ENCODE assay signal across 6 cellular contexts in the genomic region with DNA sequence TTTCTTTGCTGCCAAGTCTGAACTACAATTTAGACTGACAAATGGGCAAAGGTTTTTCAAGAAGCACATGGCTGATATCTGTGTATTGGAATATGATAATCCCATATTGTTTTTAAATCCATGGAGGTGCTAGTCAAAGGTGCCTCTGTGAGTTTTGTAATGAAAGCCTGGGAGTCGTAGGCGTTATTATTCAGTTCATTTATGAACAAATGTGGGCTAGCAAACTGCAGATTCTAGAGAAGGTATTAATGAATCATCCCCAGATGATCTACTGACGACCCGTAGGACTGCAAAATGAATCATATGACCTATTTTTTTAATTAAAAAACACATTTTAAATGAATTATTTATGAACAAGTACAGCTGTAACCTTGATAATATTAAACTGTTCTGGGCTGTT.
"Had no signal": no experiment of that assay in that cellular context is flagged by ENCODE, and none has a peak within 500 bp of the region (broad histone marks: within the 10 kb centered on the region; RNA-seq: fewer than 3 reads in every experiment).

No MANE protein-coding gene starts in this region.

- DNase-seq: GM23248, GOT3, H7, H9, HCEC 1CT, HFFc6 had no signal
